Comparison of ENCODE assay signal across 23 cellular contexts in the genomic region with DNA sequence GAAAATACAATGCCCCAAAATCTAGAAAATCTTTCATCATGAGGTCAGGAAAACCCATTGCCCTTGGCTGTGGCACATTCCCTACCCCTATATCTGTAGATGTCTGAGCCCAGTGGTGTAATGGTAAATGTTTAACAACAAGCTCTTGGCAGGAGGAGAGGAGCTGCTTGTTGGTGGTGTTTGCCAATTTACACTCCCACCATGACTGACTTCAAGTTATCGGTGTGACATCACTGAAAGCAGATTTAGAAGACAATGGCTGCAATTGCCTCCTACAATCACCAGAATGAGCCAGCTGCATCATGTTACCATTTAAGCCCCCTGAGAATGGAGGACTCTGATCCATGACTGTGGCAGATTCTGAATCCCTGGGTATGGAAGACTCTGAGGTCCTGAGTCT.
"Had no signal": no experiment of that assay in that cellular context is flagged by ENCODE, and none has a peak within 500 bp of the region (broad histone marks: within the 10 kb centered on the region; RNA-seq: fewer than 3 reads in every experiment).

No MANE protein-coding gene starts in this region.

- H3K4me3 ChIP-seq: dorsolateral prefrontal cortex, esophagus muscularis mucosa, ovary, right atrium auricular region, smooth muscle cell, suprapubic skin, transverse colon, upper lobe of right lung, uterus had no signal

- H3K9me3 Mint-ChIP-seq: nephron progenitor cell; stimulated activated naive CD8-positive, alpha-beta T cell treated with anti-CD3 and anti-CD28 coated beads, Interleukin-15, amount 100 ng/mL, for 72 hours had no signal

- H3K4me1 ChIP-seq: suprapubic skin, uterus had no signal

- H3K36me3 ChIP-seq: esophagus muscularis mucosa, ovary, right atrium auricular region, suprapubic skin, transverse colon, upper lobe of right lung, uterus had no signal

- H3K4me1 Mint-ChIP-seq: naive thymus-derived CD4-positive, alpha-beta T cell; stimulated activated naive CD8-positive, alpha-beta T cell treated with anti-CD3 and anti-CD28 coated beads, Interleukin-15, amount 100 ng/mL, for 72 hours had no signal

- H3K4me3 Mint-ChIP-seq: naive thymus-derived CD4-positive, alpha-beta T cell; nephron progenitor cell; stimulated activated naive CD8-positive, alpha-beta T cell treated with anti-CD3 and anti-CD28 coated beads, Interleukin-15, amount 100 ng/mL, for 72 hours had no signal

- H3K9me3 ChIP-seq: esophagus muscularis mucosa, ovary, right atrium auricular region, suprapubic skin, transverse colon, upper lobe of right lung, uterus had no signal

- H3K27ac Mint-ChIP-seq: naive thymus-derived CD4-positive, alpha-beta T cell; nephron progenitor cell; stimulated activated naive CD8-positive, alpha-beta T cell treated with anti-CD3 and anti-CD28 coated beads, Interleukin-15, amount 100 ng/mL, for 72 hours had no signal

- H3K27me3 ChIP-seq: dorsolateral prefrontal cortex, esophagus muscularis mucosa, ovary, right atrium auricular region, upper lobe of right lung, uterus had no signal

- H3K4me2 ChIP-seq: smooth muscle cell had no signal

- DNase-seq: dorsolateral prefrontal cortex; effector CD4-positive, alpha-beta T cell; mesenchymal stem cell; midbrain; naive thymus-derived CD4-positive, alpha-beta T cell; nephron progenitor cell; occipital lobe; ovary; stimulated activated CD4-positive, alpha-beta T cell treated with anti-CD3 and anti-CD28 coated beads, Interleukin-12 subunit alpha, Interleukin-12 subunit beta, amount 100 ng/mL, for 4 hours; stimulated activated CD4-positive, alpha-beta T cell treated with anti-CD3 and anti-CD28 coated beads, Interleukin-1b, Interleukin-23, amount 100 ng/mL, for 48 hours; stimulated activated CD4-positive, alpha-beta T cell treated with anti-CD3 and anti-CD28 coated beads, Interleukin-4, amount 100 ng/mL, for 1 hour; stimulated activated CD8-positive, alpha-beta memory T cell treated with anti-CD3 and anti-CD28 coated beads, Interleukin-4, amount 100 ng/mL, for 48 hours; stimulated activated naive CD4-positive, alpha-beta T cell; stimulated activated naive CD8-positive, alpha-beta T cell treated with anti-CD3 and anti-CD28 coated beads, Interleukin-15, amount 100 ng/mL, for 72 hours; transverse colon; upper lobe of right lung; uterus had no signal

- ATAC-seq: left lobe of liver; naive thymus-derived CD4-positive, alpha-beta T cell; sciatic nerve; stimulated activated naive CD8-positive, alpha-beta T cell treated with anti-CD3 and anti-CD28 coated beads, Interleukin-15, amount 100 ng/mL, for 72 hours; upper lobe of right lung had no signal

- H3K27ac ChIP-seq: dorsolateral prefrontal cortex, esophagus muscularis mucosa, ovary, right atrium auricular region, suprapubic skin, transverse colon, upper lobe of right lung, uterus had no signal
